Comparison of ENCODE assay signal across 8 cellular contexts in genomic region chr12:48004039-48004940, GRCh38. TPM values are rescaled to one million over a fixed set of nuclear protein-coding genes. Genes with fewer than 3 reads are reported as not detected.
DNase-seq lines count a peak whose midpoint lies in the region; ATAC-seq and TF ChIP-seq lines count a peak whose summit lies in the region.

Gene COL2A1, minus strand, starts transcription at chr12:48004476. Its CDS starts 155 bp downstream, at chr12:48004321.

- no peak for TF ChIP-seq POLR2A in testis (IDR thresholded peaks at IDR 0.05)

- peaks cover 34% of the 10 kb centered on the region for H3K4me1 ChIP-seq in testis

- intact Hi-C loops in testis (cut with DNase I; ENCODE audit: low total_unique reads) = no loop called here

- no peaks in the 10 kb centered on the region for H3K36me3 Mint-ChIP-seq in activated naive CD8-positive, alpha-beta T cell treated with anti-CD3 and anti-CD28 coated beads, Interleukin-2, amount 50 U/mL, for 24 hours (ENCODE audit: low read depth)

- no peak within 1 kb of the TSS for H3K27ac Mint-ChIP-seq in activated naive CD8-positive, alpha-beta T cell treated with anti-CD3 and anti-CD28 coated beads, Interleukin-2, amount 50 U/mL, for 24 hours

- H3K27me3 Mint-ChIP-seq in activated naive CD8-positive, alpha-beta T cell treated with anti-CD3 and anti-CD28 coated beads, Interleukin-2, amount 50 U/mL, for 24 hours = peaks cover 94% of the 10 kb centered on the region

- no peak within 1 kb of the TSS for H3K27ac ChIP-seq in testis

- H3K4me3 ChIP-seq in kidney epithelial cell (ENCODE audit: low read depth, low read length) (peak within 1 kb of the TSS; percentile 8), testis (peak within 1 kb of the TSS; percentile 18)

- no peak for TF ChIP-seq CTCF in kidney epithelial cell (IDR thresholded peaks at IDR 0.05; ENCODE audit: insufficient read depth, low read length, poor library complexity, severe bottlenecking)
- TF ChIP-seq CTCF in testis (IDR thresholded peaks at IDR 0.05) = no peak

- peak within 1 kb of the TSS; percentile 53 for H3K4me3 Mint-ChIP-seq in activated naive CD8-positive, alpha-beta T cell treated with anti-CD3 and anti-CD28 coated beads, Interleukin-2, amount 50 U/mL, for 24 hours

- no peaks in the 10 kb centered on the region for H3K36me3 ChIP-seq in kidney epithelial cell (ENCODE audit: control insufficient read depth, insufficient read depth, low read length)
- no peaks in the 10 kb centered on the region for H3K36me3 ChIP-seq in testis (ENCODE audit: low read depth, missing control alignments)

- peaks cover 69% of the 10 kb centered on the region for H3K27me3 ChIP-seq in kidney epithelial cell (ENCODE audit: control insufficient read depth, insufficient read depth, low read length)
- no peaks in the 10 kb centered on the region for H3K27me3 ChIP-seq in testis

- 1 to 3% methylated on average over 14 to 59 of the region's 82 CpGs for WGBS in testis, 2 donors

- no peaks in the 10 kb centered on the region for H3K9me3 ChIP-seq in testis

- H3K9me3 Mint-ChIP-seq in activated naive CD8-positive, alpha-beta T cell treated with anti-CD3 and anti-CD28 coated beads, Interleukin-2, amount 50 U/mL, for 24 hours = no peaks in the 10 kb centered on the region

- ATAC-seq in activated naive CD8-positive, alpha-beta T cell treated with anti-CD3 and anti-CD28 coated beads, Interleukin-2, amount 50 U/mL, for 24 hours = peak; percentile 39
- ATAC-seq in GM18909 (IDR thresholded peaks at IDR 0.05; ENCODE audit: poor library complexity, unreplicated experiment) (no peak), GM21737 (IDR thresholded peaks at IDR 0.05; ENCODE audit: unreplicated experiment) (no peak)

- peak; percentile 79 for DNase-seq in CMK (ENCODE audit: low read depth)
- peak; percentile 70 for DNase-seq in NCI-H1092 (lab: John Stamatoyannopoulos, UW)
- DNase-seq in activated naive CD8-positive, alpha-beta T cell treated with anti-CD3 and anti-CD28 coated beads, Interleukin-2, amount 50 U/mL, for 24 hours = peak; percentile 36
- no peak for DNase-seq in kidney epithelial cell (ENCODE audit: low read depth)
- DNase-seq in testis = peak; percentile 36
- no peak for DNase-seq in COLO829 (ENCODE audit: low spot score)

- peaks cover 33% of the 10 kb centered on the region for H3K4me1 Mint-ChIP-seq in activated naive CD8-positive, alpha-beta T cell treated with anti-CD3 and anti-CD28 coated beads, Interleukin-2, amount 50 U/mL, for 24 hours

RNA-seq across cellular contexts. Expression of gene COL2A1, which starts in this region (rescaled TPM):
- 1.7 and 3.8 TPM in 2 replicates for total RNA-seq in kidney epithelial cell
- total RNA-seq in testis = 1 to 10 TPM; 1.8 to 8.0 TPM
- polyA plus RNA-seq in testis (ENCODE audit: insufficient read depth, low read depth, low replicate concordance) = 2.8 TPM

Comparison
In these comparisons a context has a peak if more than half of its experiments do, and no peak if none do; other contexts are left out.
1. DNase-seq: peak in CMK (single experiment), NCI-H1092 (single experiment), activated naive CD8-positive, alpha-beta T cell treated with anti-CD3 and anti-CD28 coated beads, Interleukin-2, amount 50 U/mL, for 24 hours (single experiment) and testis (single experiment); none in kidney epithelial cell (single experiment) and COLO829 (single experiment).